Comparison of ENCODE assay signal across 1 cellular context in genomic region chr15:35019401-35020327, GRCh38.
TF ChIP-seq lines count a peak whose summit lies in the region.

No MANE protein-coding gene starts in this region.

TF ChIP-seq in HCT116, 20 proteins besides CTCF, POLR2A, EP300 and RAD21 (continued from another document):
- TF ChIP-seq ZBTB33 (IDR thresholded peaks at IDR 0.05; ENCODE audit: extremely low read depth, insufficient replicate concordance, low read length) (no peak), ZNF274 (IDR thresholded peaks at IDR 0.05; ENCODE audit: low read depth, low read length) (no peak), MAX (IDR thresholded peaks at IDR 0.05) (no peak), POLR2AphosphoS5 (IDR thresholded peaks at IDR 0.05; ENCODE audit: low read depth, low read length) (no peak), EGR1 (IDR thresholded peaks at IDR 0.05; ENCODE audit: low read depth) (no peak), ELF1 (IDR thresholded peaks at IDR 0.05; ENCODE audit: borderline replicate concordance, low read depth) (no peak)
